In genomic region chr1:41423511-41424191, GRCh38 we compare ENCODE assay signal across 12 cellular contexts.
A peak's percentile ranks its signal among the peaks of the same experiment; 100 is the strongest.
DNase-seq lines count a peak whose midpoint lies in the region; ATAC-seq and TF ChIP-seq lines count a peak whose summit lies in the region.
"Had no signal": no experiment of that assay in that cellular context is flagged by ENCODE, and none has a peak within 500 bp of the region (broad histone marks: within the 10 kb centered on the region; RNA-seq: fewer than 3 reads in every experiment).

No MANE protein-coding gene starts in this region.

- H3K36me3 ChIP-seq in thoracic aorta: no peaks in the 10 kb centered on the region
- no peaks in the 10 kb centered on the region for H3K36me3 ChIP-seq in Karpas-422 (ENCODE audit: insufficient read depth, low read length)

- in situ Hi-C loops in astrocyte of the spinal cord (cut with HindIII; ENCODE audit: low sequenced_read_pairs): no loop called here

- no peak for ATAC-seq in thoracic aorta (ENCODE audit: insufficient number of reproducible peaks, low FRiP score, low read depth)
- no peak for ATAC-seq in HG03439 (IDR thresholded peaks at IDR 0.05; ENCODE audit: unreplicated experiment)

- H3K27ac ChIP-seq in thoracic aorta (no peak overlapping the region), Karpas-422 (ENCODE audit: low read length) (no peak overlapping the region)
- H3K27ac ChIP-seq: skin epidermis had no signal

- H3K27me3 ChIP-seq in thoracic aorta (replicated peaks; ENCODE audit: insufficient read depth): no peaks in the 10 kb centered on the region
- H3K27me3 ChIP-seq in Karpas-422 (ENCODE audit: low read length): no peaks in the 10 kb centered on the region

- no peaks in the 10 kb centered on the region for H3K9me2 ChIP-seq in Karpas-422 (replicated peaks; ENCODE audit: insufficient read depth, low read length)

- DNase-seq in NCI-H82 (lab: John Stamatoyannopoulos, UW): peak; percentile 15
- no peak for DNase-seq in NCI-H82 treated with DMSO at 0.1 percent for 48 hours (lab: John Stamatoyannopoulos, UW; ENCODE audit: unreplicated experiment)
- DNase-seq in astrocyte of the spinal cord (ENCODE audit: low read depth, low spot score): no peak
- peak; percentile 68 for DNase-seq in iPS-NIHi7 (ENCODE audit: extremely low spot score)
- DNase-seq in thoracic aorta (ENCODE audit: low spot score): no peak
- no peak for DNase-seq in Karpas-422
- DNase-seq in activated T-cell treated with anti-CD3 and anti-CD28 coated beads, Interleukin-2, amount 50 U/mL, for 1 hour: no peak
- DNase-seq: activated CD4-positive, CD25-positive, alpha-beta regulatory T cell; activated naive CD4-positive, alpha-beta T cell treated with anti-CD3 and anti-CD28 coated beads, Interleukin-2, amount 50 U/mL, for 16 hours; NCI-H1092 had no signal

- H3K9me3 ChIP-seq in thoracic aorta (no peaks in the 10 kb centered on the region), Karpas-422 (ENCODE audit: low read length) (no peaks in the 10 kb centered on the region)

- H3K4me1 ChIP-seq in thoracic aorta (ENCODE audit: control insufficient read depth in 1 of 2, low read depth in 2 of 2) (peaks cover under 1 to 10% of the 10 kb centered on the region in 2 donors), Karpas-422 (ENCODE audit: low read length) (no peaks in the 10 kb centered on the region)

- H3K4me3 ChIP-seq in astrocyte of the spinal cord (ENCODE audit: low read depth, low read length): no peak overlapping the region
- H3K4me3 ChIP-seq in thoracic aorta: peak overlapping the region; percentile 9
- H3K4me3 ChIP-seq in Karpas-422 (ENCODE audit: low read length): no peak overlapping the region
- H3K4me3 ChIP-seq: skin epidermis had no signal

- H3K79me2 ChIP-seq in Karpas-422 (ENCODE audit: low read length): no peaks in the 10 kb centered on the region

- H3K4me2 ChIP-seq in Karpas-422 (ENCODE audit: low read depth, low read length, poor library complexity, severe bottlenecking): no peak overlapping the region

- H4K20me1 ChIP-seq in Karpas-422 (ENCODE audit: insufficient read depth, low read depth, low read length): no peaks in the 10 kb centered on the region

- no peak overlapping the region for H3K9ac ChIP-seq in Karpas-422 (ENCODE audit: low read length)

- no peak overlapping the region for H2AFZ ChIP-seq in Karpas-422 (ENCODE audit: low read length)

- peak; percentile 10 for TF ChIP-seq CTCF in astrocyte of the spinal cord (IDR thresholded peaks at IDR 0.05; ENCODE audit: low read depth, low read length)
- no peak for TF ChIP-seq CTCF in thoracic aorta (IDR thresholded peaks at IDR 0.05)

Comparison
In these comparisons a context has a peak if more than half of its experiments do, and no peak if none do; other contexts are left out.
1. DNase-seq: peak in NCI-H82 (single experiment) and iPS-NIHi7 (single experiment); none in NCI-H82 treated with DMSO at 0.1 percent for 48 hours (single experiment), astrocyte of the spinal cord (single experiment), thoracic aorta (single experiment), Karpas-422 (single experiment) and activated T-cell treated with anti-CD3 and anti-CD28 coated beads, Interleukin-2, amount 50 U/mL, for 1 hour (single experiment).